In genomic region chr1:112955678-112956502, GRCh38 we compare ENCODE assay signal across 8 cellular contexts. TPM values are rescaled to one million over a fixed set of nuclear protein-coding genes. Genes with fewer than 3 reads are reported as not detected.
DNase-seq lines count a peak whose midpoint lies in the region; ATAC-seq and TF ChIP-seq lines count a peak whose summit lies in the region.

A gene with protein sequence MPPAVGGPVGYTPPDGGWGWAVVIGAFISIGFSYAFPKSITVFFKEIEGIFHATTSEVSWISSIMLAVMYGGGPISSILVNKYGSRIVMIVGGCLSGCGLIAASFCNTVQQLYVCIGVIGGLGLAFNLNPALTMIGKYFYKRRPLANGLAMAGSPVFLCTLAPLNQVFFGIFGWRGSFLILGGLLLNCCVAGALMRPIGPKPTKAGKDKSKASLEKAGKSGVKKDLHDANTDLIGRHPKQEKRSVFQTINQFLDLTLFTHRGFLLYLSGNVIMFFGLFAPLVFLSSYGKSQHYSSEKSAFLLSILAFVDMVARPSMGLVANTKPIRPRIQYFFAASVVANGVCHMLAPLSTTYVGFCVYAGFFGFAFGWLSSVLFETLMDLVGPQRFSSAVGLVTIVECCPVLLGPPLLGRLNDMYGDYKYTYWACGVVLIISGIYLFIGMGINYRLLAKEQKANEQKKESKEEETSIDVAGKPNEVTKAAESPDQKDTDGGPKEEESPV (minus strand): TSS chr1:112956196. CDS start chr1:112929308, 26,888 bp downstream.

- peaks cover 19% of the 10 kb centered on the region for H3K36me3 Mint-ChIP-seq in CD4-positive, alpha-beta T cell (ENCODE audit: low read depth)

- peak; percentile 99 for TF ChIP-seq POLR2A in right lobe of liver (IDR thresholded peaks at IDR 0.05)

- TF ChIP-seq CTCF in CD4-positive, alpha-beta T cell (IDR thresholded peaks at IDR 0.05), result peak; percentile 14
- TF ChIP-seq CTCF in right lobe of liver (IDR thresholded peaks at IDR 0.05), result peak; percentile 27 to 39 (median 30)

- H3K4me3 Mint-ChIP-seq in CD4-positive, alpha-beta T cell, result peak within 1 kb of the TSS; percentile 98

- peak; percentile 78 to 89 (median 81) for DNase-seq in CD4-positive, alpha-beta T cell
- peak; percentile 64 for DNase-seq in NCI-H748 treated with DMSO at 0.1 percent for 48 hours (lab: John Stamatoyannopoulos, UW)
- peak; percentile 80 to 86 for DNase-seq in activated CD4-positive, alpha-beta T cell treated with anti-CD3 and anti-CD28 coated beads, Interleukin-2, amount 50 U/mL, for 24 hours (ENCODE audit: low read depth in 1 of 2, low spot score in 1 of 2)
- DNase-seq in dermis blood vessel endothelial cell, result peak; percentile 97
- peak; percentile 95 to 96 (median 96) for DNase-seq in right lobe of liver
- peak; percentile 90 for DNase-seq in stimulated activated CD4-positive, alpha-beta T cell treated with anti-CD3 and anti-CD28 coated beads, Interleukin-4, amount 100 ng/mL, for 24 hours

- no peaks in the 10 kb centered on the region for H3K27me3 Mint-ChIP-seq in CD4-positive, alpha-beta T cell

- no peaks in the 10 kb centered on the region for H3K36me3 ChIP-seq in right lobe of liver

- peak within 1 kb of the TSS; percentile 73 to 86 (median 86) for H3K4me3 ChIP-seq in right lobe of liver

- H3K9me3 ChIP-seq in CD4-positive, alpha-beta T cell (ENCODE audit: control insufficient read depth, low read length), result no peaks in the 10 kb centered on the region
- no peaks in the 10 kb centered on the region for H3K9me3 ChIP-seq in right lobe of liver

- no peaks in the 10 kb centered on the region for H3K9me3 Mint-ChIP-seq in CD4-positive, alpha-beta T cell

- peak within 1 kb of the TSS; percentile 76 for H3K27ac Mint-ChIP-seq in CD4-positive, alpha-beta T cell

- no CpG with 5 or more reads among the region's 91 CpGs for WGBS in right lobe of liver (ENCODE audit: insufficient coverage, low coverage, low lambda C conversion rate, missing lambda C conversion rate)

- CTCF ChIA-PET in CD4-positive, alpha-beta T cell (lab: Charles Lee), result interaction anchor here (2.7 kb wide), 1 partner anchor 117 kb away, joined by 20 read pairs; the partner anchor contains the start of gene LRIG2

- H3K27ac ChIP-seq in CD4-positive, alpha-beta T cell (ENCODE audit: low read depth, low read length), result peak within 1 kb of the TSS; percentile 80
- peak within 1 kb of the TSS; percentile 82 to 91 (median 87) for H3K27ac ChIP-seq in right lobe of liver

- POLR2A ChIA-PET in CD4-positive, alpha-beta T cell (lab: Charles Lee), result interaction anchor here (0.6 to 1.3 kb wide), 14 partner anchors 9 to 1802 kb away, joined by 3 to 15 read pairs (median 4); partner anchors contain the start of genes CAPZA1, CSDE1, LRIG2 and MOV10

- H3K4me1 Mint-ChIP-seq in CD4-positive, alpha-beta T cell (ENCODE audit: low read depth), result peaks cover 60% of the 10 kb centered on the region

- peak; percentile 74 for ATAC-seq in CD4-positive, alpha-beta T cell (ENCODE audit: poor library complexity)
- ATAC-seq in GM19438 (IDR thresholded peaks at IDR 0.05; ENCODE audit: low read depth, unreplicated experiment), result peak; percentile 64
- peak; percentile 58 for ATAC-seq in HG03571 (IDR thresholded peaks at IDR 0.05; ENCODE audit: unreplicated experiment)
- peak; percentile 90 to 96 (median 93) for ATAC-seq in right lobe of liver

- intact Hi-C loops in CD4-positive, alpha-beta T cell (cut with DNase I, micrococcal nuclease), result loop anchor here (2.0 to 10.0 kb wide), 11 partner anchors 74 to 1559 kb away; partner anchors contain the start of genes LRIG2 (in 2 of the 2), RSBN1 (in 2 of the 2), CAPZA1 (in 1 of the 2) and CTTNBP2NL (in 1 of the 2)
- intact Hi-C loops in right lobe of liver (cut with DNase I), result loop anchor here in 1 of 2 donors (10.0 kb wide), 1 partner anchor 71 kb away; no protein-coding TSS in a partner anchor

- no peaks in the 10 kb centered on the region for H3K27me3 ChIP-seq in CD4-positive, alpha-beta T cell (ENCODE audit: control insufficient read depth, insufficient read depth, low read length)
- H3K27me3 ChIP-seq in right lobe of liver, result no peaks in the 10 kb centered on the region

- H3K4me1 ChIP-seq in right lobe of liver, result peaks cover 0 to 15% (median 0%) of the 10 kb centered on the region in 4 donors

RNA-seq across cellular contexts. Expression of the gene that starts here (rescaled TPM):
- total RNA-seq in CD4-positive, alpha-beta T cell, result 10 to 100 TPM; 22.9 to 26.6 TPM
- 94.8 and 99.7 TPM in 2 replicates for total RNA-seq in dermis blood vessel endothelial cell
- total RNA-seq in right lobe of liver, result 10 to 100 TPM; 26.1 to 81.9 (median 55.2) TPM

Comparison
In these comparisons a context has a peak if more than half of its experiments do, and no peak if none do; other contexts are left out.
1. Peak in every context shown above with its lines: DNase-seq, ATAC-seq, H3K4me3 ChIP-seq and H3K27ac ChIP-seq.